9 cellular contexts compared by ENCODE assay signal in genomic region chr9:125521462-125522327, GRCh38.
DNase-seq lines count a peak whose midpoint lies in the region; ATAC-seq and TF ChIP-seq lines count a peak whose summit lies in the region.
"Had no signal": no experiment of that assay in that cellular context is flagged by ENCODE, and none has a peak within 500 bp of the region (broad histone marks: within the 10 kb centered on the region; RNA-seq: fewer than 3 reads in every experiment).

No MANE protein-coding gene starts in this region.

- H3K4me1 ChIP-seq in CD4-positive, alpha-beta memory T cell (ENCODE audit: insufficient read depth, low read length), result peaks cover 30% of the 10 kb centered on the region
- H3K4me1 ChIP-seq in Loucy (ENCODE audit: insufficient read depth, low read length, poor library complexity, severe bottlenecking), result peaks cover 19% of the 10 kb centered on the region
- peaks cover 31% of the 10 kb centered on the region for H3K4me1 ChIP-seq in lower lobe of right lung

- no peaks in the 10 kb centered on the region for H3K27me3 ChIP-seq in CD4-positive, alpha-beta memory T cell (ENCODE audit: insufficient read depth, low read length)
- no peaks in the 10 kb centered on the region for H3K27me3 ChIP-seq in Loucy (ENCODE audit: insufficient read depth, low read length, poor library complexity, severe bottlenecking)
- H3K27me3 ChIP-seq in lower lobe of right lung (ENCODE audit: low read depth), result no peaks in the 10 kb centered on the region

- peak overlapping the region; percentile 84 to 94 (median 91) for H3K27ac Mint-ChIP-seq in CD4-positive, alpha-beta memory T cell

- DNase-seq in CD4-positive, alpha-beta memory T cell, result peak; percentile 56 to 71 (median 58)
- peak; percentile 37 for DNase-seq in activated naive CD4-positive, alpha-beta T cell treated with anti-CD3 and anti-CD28 coated beads, Interleukin-2, amount 50 U/mL, for 16 hours
- no peak for DNase-seq in lower lobe of right lung
- DNase-seq in NCI-H1105 (lab: John Stamatoyannopoulos, UW), result no peak
- DNase-seq in Right ventricle myocardium inferior (ENCODE audit: missing footprints), result no peak
- DNase-seq: left cardiac atrium had no signal

- no peaks in the 10 kb centered on the region for H3F3A ChIP-seq in Loucy (ENCODE audit: low read depth)

- no peaks in the 10 kb centered on the region for H4K20me1 ChIP-seq in Loucy (ENCODE audit: insufficient read depth, low read length, poor library complexity, severe bottlenecking)

- TF ChIP-seq CTCF in Loucy (conservative IDR thresholded peaks at IDR 0.05; ENCODE audit: low read length) (no peak), lower lobe of right lung (IDR thresholded peaks at IDR 0.05) (no peak)

- no peaks in the 10 kb centered on the region for H3K79me2 ChIP-seq in Loucy (ENCODE audit: insufficient read depth, low read length)

- no peak overlapping the region for H2AFZ ChIP-seq in Loucy (ENCODE audit: low read length)

- H3K27ac ChIP-seq in CD4-positive, alpha-beta memory T cell (ENCODE audit: low read depth, low read length), result peak overlapping the region; percentile 28
- H3K27ac ChIP-seq in lower lobe of right lung, result no peak overlapping the region

- CTCF ChIA-PET in CD4-positive, alpha-beta memory T cell (lab: Charles Lee; ENCODE audit: partially characterized antibody), result interaction anchor here (1.3 kb wide), 1 partner anchor 37 kb away, joined by 3 read pairs; no protein-coding TSS in a partner anchor

- no peak overlapping the region for H3K9ac ChIP-seq in Loucy (ENCODE audit: low read depth, low read length, poor library complexity, severe bottlenecking)

- no peaks in the 10 kb centered on the region for H3K9me3 ChIP-seq in CD4-positive, alpha-beta memory T cell (ENCODE audit: control insufficient read depth in 1 of 2, low read length in 2 of 2)
- no peaks in the 10 kb centered on the region for H3K9me3 ChIP-seq in Loucy (ENCODE audit: insufficient read depth, low read depth, low read length)
- no peaks in the 10 kb centered on the region for H3K9me3 ChIP-seq in lower lobe of right lung

- H3K4me1 Mint-ChIP-seq in CD4-positive, alpha-beta memory T cell, result peaks cover 25 to 47% (median 27%) of the 10 kb centered on the region in 4 donors

- POLR2A ChIA-PET in CD4-positive, alpha-beta memory T cell (lab: Charles Lee; ENCODE audit: partially characterized antibody), result interaction anchor here (0.8 kb wide), 1 partner anchor 186 kb away, joined by 3 read pairs; the partner anchor contains the start of gene MAPKAP1

- H3K4me2 ChIP-seq in Loucy (ENCODE audit: low read depth, low read length, poor library complexity, severe bottlenecking), result peak overlapping the region; percentile 60

- intact Hi-C loops in CD4-positive, alpha-beta memory T cell (cut with micrococcal nuclease), result no loop called here
- intact Hi-C loops in lower lobe of right lung (cut with DNase I) (no loop called here), Right ventricle myocardium inferior (cut with DNase I) (no loop called here)

- no peaks in the 10 kb centered on the region for H3K36me3 ChIP-seq in CD4-positive, alpha-beta memory T cell (ENCODE audit: insufficient read depth, low read length)
- H3K36me3 ChIP-seq in Loucy (ENCODE audit: insufficient read depth, low read length), result peaks cover 4% of the 10 kb centered on the region; the same call in 1 of the 2 replicates
- H3K36me3 ChIP-seq in lower lobe of right lung, result no peaks in the 10 kb centered on the region

- H3K9me3 Mint-ChIP-seq in CD4-positive, alpha-beta memory T cell, result no peaks in the 10 kb centered on the region

- peak overlapping the region in 7 of 8 donors; percentile 9 to 70 (median 52) for H3K4me3 Mint-ChIP-seq in CD4-positive, alpha-beta memory T cell

- peaks cover 6 to 16% of the 10 kb centered on the region in 2 donors for H3K36me3 Mint-ChIP-seq in CD4-positive, alpha-beta memory T cell

- no peaks in the 10 kb centered on the region for H3K27me3 Mint-ChIP-seq in CD4-positive, alpha-beta memory T cell

- no peak overlapping the region for H3K4me3 ChIP-seq in CD4-positive, alpha-beta memory T cell (ENCODE audit: low read length in 2 of 2)
- H3K4me3 ChIP-seq in Loucy (ENCODE audit: low read length, poor library complexity, severe bottlenecking), result no peak overlapping the region
- no peak overlapping the region for H3K4me3 ChIP-seq in lower lobe of right lung

- H3K9me2 ChIP-seq in Loucy (replicated peaks; ENCODE audit: low read depth, low read length), result no peaks in the 10 kb centered on the region

- peak; percentile 30 to 49 for ATAC-seq in lower lobe of right lung
- ATAC-seq in GM19023 (IDR thresholded peaks at IDR 0.05; ENCODE audit: unreplicated experiment), result no peak
- no peak for ATAC-seq in HG03439 (IDR thresholded peaks at IDR 0.05; ENCODE audit: unreplicated experiment)
- no peak for ATAC-seq in Right ventricle myocardium inferior

Comparison
In these comparisons a context has a peak if more than half of its experiments do, and no peak if none do; other contexts are left out.
1. DNase-seq: peak in CD4-positive, alpha-beta memory T cell (5 of 5) and activated naive CD4-positive, alpha-beta T cell treated with anti-CD3 and anti-CD28 coated beads, Interleukin-2, amount 50 U/mL, for 16 hours (single experiment); none in lower lobe of right lung (single experiment), NCI-H1105 (single experiment) and Right ventricle myocardium inferior (single experiment).
2. ATAC-seq: peak in lower lobe of right lung (2 of 2); none in GM19023 (single experiment), HG03439 (single experiment) and Right ventricle myocardium inferior (single experiment).